In genomic region chr20:46415773-46416172, GRCh38 we compare ENCODE assay signal across 25 cellular contexts. TPM values are rescaled to one million over a fixed set of nuclear protein-coding genes. Genes with fewer than 3 reads are reported as not detected.
DNase-seq lines count a peak whose midpoint lies in the region; ATAC-seq, FAIRE-seq and TF ChIP-seq lines count a peak whose summit lies in the region.
"Had no signal": no experiment of that assay in that cellular context is flagged by ENCODE, and none has a peak within 500 bp of the region (broad histone marks: within the 10 kb centered on the region; RNA-seq: fewer than 3 reads in every experiment).

No MANE protein-coding gene starts in this region.

- no peaks in the 10 kb centered on the region for H4K20me1 ChIP-seq in K562 (replicated peaks; ENCODE audit: control insufficient read depth, insufficient read depth, low read length)
- H4K20me1 ChIP-seq: BLaER1 had no signal

- CTCF ChIA-PET in K562 (lab: Yijun Ruan, JAX; ENCODE audit: low intra/inter-chr PET ratio), result no interaction called here

- no peak overlapping the region for H2AFZ ChIP-seq in K562 (ENCODE audit: low read depth, low read length)

- TF ChIP-seq RAD21 in K562 (CRISPR knock-in tag; conservative IDR thresholded peaks at IDR 0.05 in 1 of 2, IDR thresholded peaks at IDR 0.05 in 1 of 2), result no peak

- TF ChIP-seq CTCF in K562 (IDR thresholded peaks at IDR 0.05 in 2 of 3, conservative IDR thresholded peaks at IDR 0.05 in 1 of 3; ENCODE audit: insufficient read depth in 2 of 3, low read depth in 1 of 3, low read length in 3 of 3), result no peak
- no peak for TF ChIP-seq CTCF in upper lobe of left lung (IDR thresholded peaks at IDR 0.05)

- FAIRE-seq in K562 (lab: Jason Lieb, UNC), result no peak
- FAIRE-seq: A204.1, GM12878, GM12892, GM18507 had no signal

- H3K27ac ChIP-seq in K562 (ENCODE audit: extremely low read depth, low read depth, low read length) (no peak overlapping the region), upper lobe of left lung (no peak overlapping the region)
- H3K27ac ChIP-seq: BLaER1 had no signal

- TF ChIP-seq EP300 in K562 (IDR thresholded peaks at IDR 0.05; ENCODE audit: low read length), result no peak
- no peak for TF ChIP-seq EP300 in upper lobe of left lung (IDR thresholded peaks at IDR 0.05)

- H3K9me3 ChIP-seq in K562 (replicated peaks; ENCODE audit: control insufficient read depth, insufficient read depth, low read depth, low read length) (no peaks in the 10 kb centered on the region), upper lobe of left lung (no peaks in the 10 kb centered on the region)
- H3K9me3 ChIP-seq: BE2C had no signal

- POLR2A ChIA-PET in K562 (lab: Yijun Ruan, JAX), result no interaction called here

- no peaks in the 10 kb centered on the region for H3K79me2 ChIP-seq in K562 (ENCODE audit: control insufficient read depth, insufficient read depth, low read length)

- no peaks in the 10 kb centered on the region for H3K9me1 ChIP-seq in K562 (ENCODE audit: control insufficient read depth, insufficient read depth, low read length)

- BruUV-seq in K562 (replicated peaks; lab: Mats Ljungman, UMichigan), result no TSS peak

- no peak for ATAC-seq in K562
- no peak for ATAC-seq in left ventricle myocardium superior
- ATAC-seq in upper lobe of left lung (ENCODE audit: low FRiP score in 2 of 2), result no peak
- ATAC-seq: GM12878 had no signal

- DNase-seq in K562 (ENCODE audit: extremely low read depth in 1 of 4, low spot score in 3 of 4), result no peak
- peak in 25 of 42 donors; percentile 28 to 82 (median 64) for DNase-seq in head of caudate nucleus
- no peak for DNase-seq in left ventricle myocardium superior
- no peak for DNase-seq in stimulated activated CD4-positive, alpha-beta T cell treated with anti-CD3 and anti-CD28 coated beads, Interleukin-4, amount 100 ng/mL, for 1 hour
- DNase-seq in upper lobe of left lung, result no peak
- DNase-seq: 8988T; ACHN; BE2C; C1 segment of cervical spinal cord; CD4-positive, alpha-beta memory T cell; CD4-positive, CD25-positive, alpha-beta regulatory T cell; CD8-positive, alpha-beta memory T cell; COR-L47; DMS 273 treated with DMSO at 0.1 percent for 48 hours; DMS153; DMS53; DMS79; DND-41; EL; GDM1 had no signal

- 0 out of 5 replicates have a peak, but pooled peaks cover 0 to under 1% of the 10 kb centered on the region in 2 experiments for H3K4me1 ChIP-seq in K562 (replicated peaks in 1 of 2; ENCODE audit: control insufficient read depth in 2 of 2, insufficient read depth in 2 of 2, low read length in 2 of 2)
- H3K4me1 ChIP-seq in upper lobe of left lung, result peaks cover 0 to 2% (median under 1%) of the 10 kb centered on the region in 4 donors
- H3K4me1 ChIP-seq: BE2C had no signal

- H3K27me3 ChIP-seq in K562 (ENCODE audit: control insufficient read depth in 2 of 2, insufficient read depth in 2 of 2, low read length in 2 of 2) (peaks cover 19% of the 10 kb centered on the region in 2 experiments; a peak in 4 of 5 replicates), upper lobe of left lung (no peaks in the 10 kb centered on the region)
- H3K27me3 ChIP-seq: BLaER1 had no signal

- TF ChIP-seq POLR2A in K562 (conservative IDR thresholded peaks at IDR 0.05), result no peak
- no peak for TF ChIP-seq POLR2A in upper lobe of left lung (IDR thresholded peaks at IDR 0.05)

- intact Hi-C loops in K562 (cut with micrococcal nuclease), result no loop called here
- intact Hi-C loops in head of caudate nucleus (cut with DNase I), result no loop called here
- intact Hi-C loops in left ventricle myocardium superior (cut with micrococcal nuclease), result no loop called here

- H3K9ac ChIP-seq in K562 (ENCODE audit: insufficient read depth in 1 of 2, low read depth in 2 of 2, low read length in 2 of 2), result no peak overlapping the region
- H3K9ac ChIP-seq: BLaER1 had no signal

- H3K36me3 ChIP-seq in K562 (ENCODE audit: control insufficient read depth, insufficient read depth, low read length) (no peaks in the 10 kb centered on the region), upper lobe of left lung (no peaks in the 10 kb centered on the region)
- H3K36me3 ChIP-seq: BE2C, BLaER1 had no signal

- no peak overlapping the region for H3K4me2 ChIP-seq in K562 (ENCODE audit: insufficient read depth, low read length)
- H3K4me2 ChIP-seq: BLaER1 had no signal

- 0% methylated on average over 3 of the region's 3 CpGs for WGBS in K562 (ENCODE audit: insufficient coverage, low coverage, missing lambda C conversion rate)
- WGBS in upper lobe of left lung, 2 donors, result 54 to 68% methylated on average over 3 of the region's 3 CpGs

- H3K4me3 ChIP-seq in K562, result no peak overlapping the region
- H3K4me3 ChIP-seq in upper lobe of left lung, result no peak overlapping the region
- H3K4me3 ChIP-seq: BLaER1, GM12878 had no signal

- in situ Hi-C loops in K562 (cut with MboI), result no loop called here

TF ChIP-seq in K562, 482 proteins besides CTCF, POLR2A, EP300 and RAD21 (continues in another document):
- TF ChIP-seq STAT6 (CRISPR knock-in tag; IDR thresholded peaks at IDR 0.05), result no peak
- TF ChIP-seq PKNOX1 (IDR thresholded peaks at IDR 0.05), result peak; percentile 26; the same call in 1 of the 2 replicates
- no peak for TF ChIP-seq PTBP1 (IDR thresholded peaks at IDR 0.05; ENCODE audit: low read depth, low read length)
- TF ChIP-seq MEIS2 (IDR thresholded peaks at IDR 0.05; ENCODE audit: partially characterized antibody), result peak; percentile 28
- TF ChIP-seq HOMEZ (CRISPR knock-in tag; IDR thresholded peaks at IDR 0.05), result no peak

RNA-seq across cellular contexts. Expression of gene ELMO2, which starts 9.4 kb away (rescaled TPM):
- total RNA-seq in K562 (2011; cell fraction: chromatin; rRNA removed; ENCODE audit: low replicate concordance), result 25.8 and 29.0 TPM in 2 replicates
- 10.8 and 12.8 TPM in 2 replicates for total RNA-seq in K562 (2011; cell fraction: nucleolus; rRNA removed)
- total RNA-seq in K562 (2011; cell fraction: nucleoplasm; rRNA removed), result 19.3 and 27.9 TPM in 2 replicates
- total RNA-seq in K562 (2014; rRNA removed), result 7.5 and 10.5 TPM in 2 replicates
- total RNA-seq in K562 (2014; rRNA removed; fragmentation: Illumina TruSeq; extraction: Trizol), result 10.2 and 10.6 TPM in 2 replicates
- 14.3 and 16.8 TPM in 2 replicates for total RNA-seq in K562 (2015; rRNA removed; fragmentation: Illumina TruSeq; extraction: Trizol)
- total RNA-seq in K562 (2021), result 16.5 and 19.6 TPM in 2 replicates
- 16.4 and 17.6 TPM in 2 replicates for polyA plus RNA-seq in K562 (2011; rRNA removed)
- polyA plus RNA-seq in K562 (2011; cell fraction: cytosol; rRNA removed), result 22.4 and 24.3 TPM in 2 replicates
- 32.1 and 38.6 TPM in 2 replicates for polyA plus RNA-seq in K562 (2011; cell fraction: nucleus; rRNA removed)
- polyA plus RNA-seq in K562 (2012), result 13.4 and 16.5 TPM in 2 replicates
- 16.4 and 21.5 TPM in 2 replicates for polyA plus RNA-seq in K562 (2014; fragmentation: Illumina TruSeq; extraction: Trizol)
- polyA plus RNA-seq in K562 (2014; fragmentation: Nextera tagmentation; extraction: Ambion mirVana), result 10 to 100 TPM in 1 of 2 experiments, 1 to 10 TPM in 1; 8.8 to 15.9 TPM
- polyA plus RNA-seq in K562 (2014; rRNA removed), result 12.2 and 14.8 TPM in 2 replicates
- 20.3 and 24.0 TPM in 2 replicates for polyA minus RNA-seq in K562 (2011; rRNA and poly(A)+ RNA removed)
- polyA minus RNA-seq in K562 (2011; cell fraction: cytosol; rRNA and poly(A)+ RNA removed), result 12.3 and 15.4 TPM in 2 replicates
- 9.2 and 15.8 TPM in 2 replicates for polyA minus RNA-seq in K562 (2011; cell fraction: nucleus; rRNA and poly(A)+ RNA removed)
- 37.1 TPM for total RNA-seq in left ventricle myocardium superior
- 100 to 1,000 TPM in 1 of 6 donors, 10 to 100 TPM in 5; 36.4 to 103 (median 46.3) TPM for total RNA-seq in upper lobe of left lung

Comparison
In these comparisons a context has a peak if more than half of its experiments do, and no peak if none do; other contexts are left out.
1. DNase-seq: peak in head of caudate nucleus (25 of 42); none in K562 (0 of 4), left ventricle myocardium superior (single experiment), stimulated activated CD4-positive, alpha-beta T cell treated with anti-CD3 and anti-CD28 coated beads, Interleukin-4, amount 100 ng/mL, for 1 hour (single experiment) and upper lobe of left lung (0 of 2).